14 cellular contexts compared by ENCODE assay signal in genomic region chr17:2805961-2806360, GRCh38. TPM values are rescaled to one million over a fixed set of nuclear protein-coding genes. Genes with fewer than 3 reads are reported as not detected.
DNase-seq lines count a peak whose midpoint lies in the region; ATAC-seq and TF ChIP-seq lines count a peak whose summit lies in the region.
"Had no signal": no experiment of that assay in that cellular context is flagged by ENCODE, and none has a peak within 500 bp of the region (broad histone marks: within the 10 kb centered on the region; RNA-seq: fewer than 3 reads in every experiment).

No MANE protein-coding gene starts in this region.

- H3K27ac ChIP-seq in heart left ventricle (no peak overlapping the region), neuronal stem cell (replicated peaks; ENCODE audit: low read length) (no peak overlapping the region), brain microvascular endothelial cell (no peak overlapping the region), SK-N-SH (ENCODE audit: low read depth in 2 of 2, low read length in 1 of 2) (no peak overlapping the region)

- H3K79me1 ChIP-seq in neuronal stem cell (ENCODE audit: low read depth, low read length): no peaks in the 10 kb centered on the region

- DNase-seq in Right ventricle myocardium inferior (ENCODE audit: missing footprints) (peak; percentile 11), heart left ventricle (no peak), immature natural killer cell (no peak), neuronal stem cell (ENCODE audit: low spot score) (no peak), brain microvascular endothelial cell (no peak), SK-N-SH (no peak)
- DNase-seq: Calu3; CD8-positive, alpha-beta T cell; DMS79 treated with DMSO at 0.1 percent for 48 hours; GF-D8; H9; IMR-90 had no signal

- in situ Hi-C loops in brain microvascular endothelial cell (cut with HindIII; ENCODE audit: low pct_ligation_motif_present, low sequenced_read_pairs): no loop called here

- no peak for TF ChIP-seq POLR2A in heart left ventricle (IDR thresholded peaks at IDR 0.05)

- no peak overlapping the region for H4K8ac ChIP-seq in neuronal stem cell (ENCODE audit: low read depth, low read length)

- H3K4ac ChIP-seq in neuronal stem cell (ENCODE audit: low read length): no peak overlapping the region

- H2BK15ac ChIP-seq in neuronal stem cell (ENCODE audit: low read length): peak overlapping the region; percentile 62

- H3K4me3 ChIP-seq in heart left ventricle (no peak overlapping the region), neuronal stem cell (ENCODE audit: low read length in 2 of 2) (no peak overlapping the region), brain microvascular endothelial cell (ENCODE audit: low read depth, low read length) (no peak overlapping the region), SK-N-SH (ENCODE audit: low read depth in 2 of 2, low read length in 1 of 2) (no peak overlapping the region)

- no peak for ATAC-seq in Right ventricle myocardium inferior
- ATAC-seq in heart left ventricle: no peak
- no peak for ATAC-seq in GM18517 (IDR thresholded peaks at IDR 0.05; ENCODE audit: unreplicated experiment)
- ATAC-seq: CD8-positive, alpha-beta T cell had no signal

- no peak overlapping the region for H4K91ac ChIP-seq in neuronal stem cell (ENCODE audit: low read depth, low read length, poor library complexity)

- no peaks in the 10 kb centered on the region for H3K27me3 ChIP-seq in heart left ventricle
- peaks cover 0 to 13% (median 0%) of the 10 kb centered on the region in 3 experiments for H3K27me3 ChIP-seq in neuronal stem cell (ENCODE audit: control insufficient read depth in 3 of 3, insufficient read depth in 3 of 3, low read depth in 1 of 3, low read length in 3 of 3)
- no peaks in the 10 kb centered on the region for H3K27me3 ChIP-seq in brain microvascular endothelial cell (replicated peaks)
- H3K27me3 ChIP-seq in SK-N-SH (ENCODE audit: insufficient read depth): no peaks in the 10 kb centered on the region; the same call in 1 of the 2 replicates

- H3K9me2 ChIP-seq in SK-N-SH: no peaks in the 10 kb centered on the region

- WGBS in heart left ventricle, 4 donors: 50 to 62% (median 57%) methylated on average over 3 of the region's 3 CpGs
- no CpG with 5 or more reads among the region's 3 CpGs for WGBS in neuronal stem cell (ENCODE audit: extremely low coverage in 2 of 2, insufficient read length in 2 of 2, insufficient replicate concordance in 1 of 2), 2 donors
- WGBS in SK-N-SH (ENCODE audit: low lambda C conversion rate): 84% methylated on average over 3 of the region's 3 CpGs

- no peak overlapping the region for H3K14ac ChIP-seq in neuronal stem cell (ENCODE audit: low read length)

- CTCF ChIA-PET in SK-N-SH (lab: Yijun Ruan, JAX): interaction anchor here (0.7 to 1.5 kb wide), 3 partner anchors 20 to 41 kb away, joined by 3 to 6 read pairs (median 3); no protein-coding TSS in a partner anchor

- H2BK12ac ChIP-seq in neuronal stem cell (ENCODE audit: low read length): no peak overlapping the region

- H3K4me1 ChIP-seq in heart left ventricle (peaks cover 0 to 8% (median 0%) of the 10 kb centered on the region in 12 donors), neuronal stem cell (ENCODE audit: control insufficient read depth in 2 of 2, insufficient read depth in 1 of 2, low read depth in 1 of 2, low read length in 2 of 2) (peaks cover 0 to 8% of the 10 kb centered on the region in 2 donors), SK-N-SH (ENCODE audit: control insufficient read depth in 1 of 2, insufficient read depth in 2 of 2, low read depth in 1 of 2, low read length in 1 of 2) (no peaks in the 10 kb centered on the region)

- peaks cover 84 to 91% of the 10 kb centered on the region in 2 donors for H3K4me1 Mint-ChIP-seq in immature natural killer cell

- H3K36me3 ChIP-seq in heart left ventricle (no peaks in the 10 kb centered on the region), neuronal stem cell (replicated peaks in 1 of 2; ENCODE audit: control insufficient read depth in 2 of 2, insufficient read depth in 2 of 2, low read length in 2 of 2) (peaks cover 0 to 1% of the 10 kb centered on the region in 2 donors), brain microvascular endothelial cell (replicated peaks) (no peaks in the 10 kb centered on the region), SK-N-SH (replicated peaks in 1 of 2; ENCODE audit: control insufficient read depth in 1 of 2, insufficient read depth in 2 of 2, low read length in 1 of 2) (no peaks in the 10 kb centered on the region)

- no peak overlapping the region for H2BK120ac ChIP-seq in neuronal stem cell (ENCODE audit: low read depth, low read length)

- peak overlapping the region; percentile 31 to 62 (median 54) for H3K4me3 Mint-ChIP-seq in immature natural killer cell
- H3K4me3 Mint-ChIP-seq: CD8-positive, alpha-beta T cell; H9 had no signal

- no peak overlapping the region for H3K18ac ChIP-seq in neuronal stem cell (ENCODE audit: low read length)

- peak overlapping the region in 5 of 6 donors; percentile 3 to 80 (median 24) for H3K27ac Mint-ChIP-seq in immature natural killer cell
- H3K27ac Mint-ChIP-seq: CD8-positive, alpha-beta T cell; H9 had no signal

- H3F3A ChIP-seq in SK-N-SH (replicated peaks; ENCODE audit: insufficient read depth): no peaks in the 10 kb centered on the region

- H4K20me1 ChIP-seq in SK-N-SH (ENCODE audit: insufficient read depth): no peaks in the 10 kb centered on the region

- TF ChIP-seq RAD21 in SK-N-SH (IDR thresholded peaks at IDR 0.05; ENCODE audit: low read length): no peak

- H3K79me2 ChIP-seq in SK-N-SH (ENCODE audit: insufficient read depth): no peaks in the 10 kb centered on the region

- H3K9ac ChIP-seq in neuronal stem cell (ENCODE audit: low read depth, low read length, poor library complexity): no peak overlapping the region
- H3K9ac ChIP-seq in SK-N-SH: no peak overlapping the region

- no peak overlapping the region for H2BK5ac ChIP-seq in neuronal stem cell (ENCODE audit: low read length)

- no peak overlapping the region for H2AFZ ChIP-seq in neuronal stem cell (ENCODE audit: low read length)
- H2AFZ ChIP-seq in SK-N-SH (ENCODE audit: low read depth): no peak overlapping the region

- H3K9me3 Mint-ChIP-seq in immature natural killer cell: no peaks in the 10 kb centered on the region
- H3K9me3 Mint-ChIP-seq: CD8-positive, alpha-beta T cell; H9 had no signal

- TF ChIP-seq EP300 in SK-N-SH (IDR thresholded peaks at IDR 0.05; ENCODE audit: borderline replicate concordance in 1 of 2, low read depth in 1 of 2, low read length in 1 of 2): no peak

- H3K27me3 Mint-ChIP-seq in immature natural killer cell (ENCODE audit: low read depth in 3 of 3): peaks cover 0 to 5% (median 4%) of the 10 kb centered on the region in 3 donors

- intact Hi-C loops in Right ventricle myocardium inferior (cut with DNase I): no loop called here
- intact Hi-C loops in heart left ventricle (cut with DNase I): no loop called here

- H3K23ac ChIP-seq in neuronal stem cell (ENCODE audit: low read depth, low read length, poor library complexity): peak overlapping the region; percentile 49

- H3K36me3 Mint-ChIP-seq in immature natural killer cell: peaks cover 25 to 53% (median 26%) of the 10 kb centered on the region in 3 donors

- peak overlapping the region; percentile 43 for H2AK5ac ChIP-seq in neuronal stem cell (ENCODE audit: low read depth, low read length)

- H3K9me3 ChIP-seq in heart left ventricle (no peaks in the 10 kb centered on the region), neuronal stem cell (replicated peaks in 1 of 2; ENCODE audit: control insufficient read depth in 2 of 2, insufficient read depth in 1 of 2, low read depth in 1 of 2, low read length in 2 of 2) (no peaks in the 10 kb centered on the region), SK-N-SH (no peaks in the 10 kb centered on the region)

- H3K4me2 ChIP-seq in neuronal stem cell (ENCODE audit: insufficient read depth, low read length, poor library complexity, severe bottlenecking): no peak overlapping the region
- H3K4me2 ChIP-seq in SK-N-SH: no peak overlapping the region

- TF ChIP-seq CTCF in heart left ventricle (IDR thresholded peaks at IDR 0.05) (no peak), brain microvascular endothelial cell (IDR thresholded peaks at IDR 0.05; ENCODE audit: low read depth, low read length, missing control alignments) (no peak), SK-N-SH (IDR thresholded peaks at IDR 0.05) (no peak)

- POLR2A ChIA-PET in SK-N-SH (lab: Yijun Ruan, JAX): interaction anchor here (1.0 kb wide), 1 partner anchor 10 kb away, joined by 3 read pairs; no protein-coding TSS in a partner anchor

TF ChIP-seq in SK-N-SH, 30 proteins besides CTCF, POLR2A, EP300 and RAD21:
- no peak for TF ChIP-seq ELF1 (IDR thresholded peaks at IDR 0.05)

RNA-seq across cellular contexts. Expression of gene RAP1GAP2, which starts 9.7 kb away (rescaled TPM):
- 57.2 TPM for total RNA-seq in Right ventricle myocardium inferior
- total RNA-seq in heart left ventricle: 10 to 100 TPM; 24.7 to 44.1 (median 36.5) TPM
- 10 to 100 TPM; 13.5 to 18.3 TPM for polyA plus RNA-seq in heart left ventricle
- 10 to 100 TPM in 1 of 3 donors, 1 to 10 TPM in 2; 2.5 to 28.9 (median 6.4) TPM for polyA plus RNA-seq in immature natural killer cell
- polyA plus RNA-seq in neuronal stem cell (2013, experiment 1 of 2): 2.9 TPM
- polyA plus RNA-seq in neuronal stem cell (2013, experiment 2 of 2): 3.1 TPM
- polyA plus RNA-seq in SK-N-SH (2012; rRNA removed): 21.0 and 22.0 TPM in 2 replicates
- polyA plus RNA-seq in SK-N-SH (2012; cell fraction: cytosol; rRNA removed): 12.1 and 15.6 TPM in 2 replicates
- polyA plus RNA-seq in SK-N-SH (2012; cell fraction: nucleus; rRNA removed): 85.5 and 88.3 TPM in 2 replicates

RNA-seq across cellular contexts. Expression of gene CCDC92B, which starts 56.5 kb away (rescaled TPM):
- total RNA-seq in Right ventricle myocardium inferior (0.16 TPM), heart left ventricle (under 1 TPM in 6 of 9 donors, not detected in 3; 0.08 to 0.44 (median 0.18) TPM)
- polyA plus RNA-seq in heart left ventricle (under 1 TPM; 0.03 to 0.27 TPM), immature natural killer cell (not detected), SK-N-SH (2012; rRNA removed) (0.07 and 0.13 TPM in 2 replicates)
- polyA plus RNA-seq in neuronal stem cell (2013, experiment 1 of 2): 0.35 TPM
- polyA plus RNA-seq in neuronal stem cell (2013, experiment 2 of 2): 0.42 TPM
- 0.13 and 0.22 TPM in 2 replicates for polyA plus RNA-seq in SK-N-SH (2012; cell fraction: cytosol; rRNA removed)
- polyA plus RNA-seq in SK-N-SH (2012; cell fraction: nucleus; rRNA removed): 0.30 and 0.35 TPM in 2 replicates
- total RNA-seq: A172, Calu3, IMR-90 had no signal
- polyA plus RNA-seq: IMR-90 had no signal
